Comparison of ENCODE assay signal across 1 cellular context in the genomic region with DNA sequence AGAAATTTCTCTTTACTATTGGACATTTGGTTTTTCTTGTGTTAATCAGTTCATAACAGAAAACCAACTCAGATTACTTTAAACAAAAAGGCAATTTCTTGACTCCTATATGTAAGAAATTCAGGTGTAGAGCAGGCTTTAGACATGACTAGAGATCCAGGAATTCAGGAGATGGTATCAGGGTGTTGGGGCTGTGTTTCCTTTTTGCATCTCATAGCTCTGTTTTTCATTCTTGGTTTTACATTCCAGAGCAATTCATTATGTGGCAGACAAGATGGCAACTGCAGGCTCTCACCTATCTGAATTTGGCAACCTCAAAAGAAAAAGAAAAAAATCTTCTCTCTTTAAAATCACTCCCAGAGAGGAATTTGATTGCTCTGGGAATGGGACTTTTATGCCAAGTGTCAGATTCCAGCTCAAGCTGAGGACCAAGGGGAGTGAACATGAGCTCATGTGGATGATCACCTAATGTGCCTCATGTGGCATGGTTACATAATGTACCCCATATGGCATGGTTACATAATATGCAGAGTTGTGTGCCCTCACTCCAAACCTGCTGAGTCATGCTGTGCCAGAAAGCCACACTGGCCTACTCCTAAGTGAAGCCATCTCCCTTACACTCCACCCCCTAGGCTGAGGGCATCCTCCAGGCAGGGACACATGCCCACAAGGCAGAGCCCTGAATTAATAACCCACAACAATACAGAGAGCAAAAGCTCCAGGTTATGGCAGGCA.
TF ChIP-seq lines count a peak whose summit lies in the region.

No MANE protein-coding gene starts in this region.

TF ChIP-seq in GM23338, 12 proteins besides CTCF, POLR2A, EP300 and RAD21:
- TF ChIP-seq, protein P1, sequence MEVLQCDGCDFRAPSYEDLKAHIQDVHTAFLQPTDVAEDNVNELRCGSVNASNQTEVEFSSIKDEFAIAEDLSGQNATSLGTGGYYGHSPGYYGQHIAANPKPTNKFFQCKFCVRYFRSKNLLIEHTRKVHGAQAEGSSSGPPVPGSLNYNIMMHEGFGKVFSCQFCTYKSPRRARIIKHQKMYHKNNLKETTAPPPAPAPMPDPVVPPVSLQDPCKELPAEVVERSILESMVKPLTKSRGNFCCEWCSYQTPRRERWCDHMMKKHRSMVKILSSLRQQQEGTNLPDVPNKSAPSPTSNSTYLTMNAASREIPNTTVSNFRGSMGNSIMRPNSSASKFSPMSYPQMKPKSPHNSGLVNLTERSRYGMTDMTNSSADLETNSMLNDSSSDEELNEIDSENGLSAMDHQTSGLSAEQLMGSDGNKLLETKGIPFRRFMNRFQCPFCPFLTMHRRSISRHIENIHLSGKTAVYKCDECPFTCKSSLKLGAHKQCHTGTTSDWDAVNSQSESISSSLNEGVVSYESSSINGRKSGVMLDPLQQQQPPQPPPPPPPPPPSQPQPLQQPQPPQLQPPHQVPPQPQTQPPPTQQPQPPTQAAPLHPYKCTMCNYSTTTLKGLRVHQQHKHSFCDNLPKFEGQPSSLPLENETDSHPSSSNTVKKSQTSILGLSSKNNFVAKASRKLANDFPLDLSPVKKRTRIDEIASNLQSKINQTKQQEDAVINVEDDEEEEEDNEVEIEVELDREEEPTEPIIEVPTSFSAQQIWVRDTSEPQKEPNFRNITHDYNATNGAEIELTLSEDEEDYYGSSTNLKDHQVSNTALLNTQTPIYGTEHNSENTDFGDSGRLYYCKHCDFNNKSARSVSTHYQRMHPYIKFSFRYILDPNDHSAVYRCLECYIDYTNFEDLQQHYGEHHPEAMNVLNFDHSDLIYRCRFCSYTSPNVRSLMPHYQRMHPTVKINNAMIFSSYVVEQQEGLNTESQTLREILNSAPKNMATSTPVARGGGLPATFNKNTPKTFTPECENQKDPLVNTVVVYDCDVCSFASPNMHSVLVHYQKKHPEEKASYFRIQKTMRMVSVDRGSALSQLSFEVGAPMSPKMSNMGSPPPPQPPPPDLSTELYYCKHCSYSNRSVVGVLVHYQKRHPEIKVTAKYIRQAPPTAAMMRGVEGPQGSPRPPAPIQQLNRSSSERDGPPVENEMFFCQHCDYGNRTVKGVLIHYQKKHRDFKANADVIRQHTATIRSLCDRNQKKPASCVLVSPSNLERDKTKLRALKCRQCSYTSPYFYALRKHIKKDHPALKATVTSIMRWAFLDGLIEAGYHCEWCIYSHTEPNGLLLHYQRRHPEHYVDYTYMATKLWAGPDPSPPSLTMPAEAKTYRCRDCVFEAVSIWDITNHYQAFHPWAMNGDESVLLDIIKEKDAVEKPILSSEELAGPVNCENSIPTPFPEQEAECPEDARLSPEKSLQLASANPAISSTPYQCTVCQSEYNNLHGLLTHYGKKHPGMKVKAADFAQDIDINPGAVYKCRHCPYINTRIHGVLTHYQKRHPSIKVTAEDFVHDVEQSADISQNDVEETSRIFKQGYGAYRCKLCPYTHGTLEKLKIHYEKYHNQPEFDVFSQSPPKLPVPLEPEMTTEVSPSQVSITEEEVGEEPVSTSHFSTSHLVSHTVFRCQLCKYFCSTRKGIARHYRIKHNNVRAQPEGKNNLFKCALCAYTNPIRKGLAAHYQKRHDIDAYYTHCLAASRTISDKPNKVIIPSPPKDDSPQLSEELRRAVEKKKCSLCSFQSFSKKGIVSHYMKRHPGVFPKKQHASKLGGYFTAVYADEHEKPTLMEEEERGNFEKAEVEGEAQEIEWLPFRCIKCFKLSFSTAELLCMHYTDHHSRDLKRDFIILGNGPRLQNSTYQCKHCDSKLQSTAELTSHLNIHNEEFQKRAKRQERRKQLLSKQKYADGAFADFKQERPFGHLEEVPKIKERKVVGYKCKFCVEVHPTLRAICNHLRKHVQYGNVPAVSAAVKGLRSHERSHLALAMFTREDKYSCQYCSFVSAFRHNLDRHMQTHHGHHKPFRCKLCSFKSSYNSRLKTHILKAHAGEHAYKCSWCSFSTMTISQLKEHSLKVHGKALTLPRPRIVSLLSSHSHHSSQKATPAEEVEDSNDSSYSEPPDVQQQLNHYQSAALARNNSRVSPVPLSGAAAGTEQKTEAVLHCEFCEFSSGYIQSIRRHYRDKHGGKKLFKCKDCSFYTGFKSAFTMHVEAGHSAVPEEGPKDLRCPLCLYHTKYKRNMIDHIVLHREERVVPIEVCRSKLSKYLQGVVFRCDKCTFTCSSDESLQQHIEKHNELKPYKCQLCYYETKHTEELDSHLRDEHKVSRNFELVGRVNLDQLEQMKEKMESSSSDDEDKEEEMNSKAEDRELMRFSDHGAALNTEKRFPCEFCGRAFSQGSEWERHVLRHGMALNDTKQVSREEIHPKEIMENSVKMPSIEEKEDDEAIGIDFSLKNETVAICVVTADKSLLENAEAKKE (CRISPR knock-in tag; IDR thresholded peaks at IDR 0.05) = no peak
- no peak for TF ChIP-seq ZNF114 (CRISPR knock-in tag; IDR thresholded peaks at IDR 0.05)
- TF ChIP-seq STAT1 (IDR thresholded peaks at IDR 0.05; ENCODE audit: unreplicated experiment) = no peak
- no peak for TF ChIP-seq JUNB (IDR thresholded peaks at IDR 0.05; ENCODE audit: unreplicated experiment)
- TF ChIP-seq ZNF331 (CRISPR knock-in tag; IDR thresholded peaks at IDR 0.05; ENCODE audit: low read depth) = no peak
- no peak for TF ChIP-seq POLR2AphosphoS5 (IDR thresholded peaks at IDR 0.05; ENCODE audit: low read depth)
- no peak for TF ChIP-seq CREB1 (CRISPR knock-in tag; IDR thresholded peaks at IDR 0.05; ENCODE audit: low read depth)
- no peak for TF ChIP-seq EZH2 (IDR thresholded peaks at IDR 0.05; ENCODE audit: low read depth, unreplicated experiment)
- no peak for TF ChIP-seq REST (IDR thresholded peaks at IDR 0.05; ENCODE audit: unreplicated experiment)
- TF ChIP-seq, protein P2, sequence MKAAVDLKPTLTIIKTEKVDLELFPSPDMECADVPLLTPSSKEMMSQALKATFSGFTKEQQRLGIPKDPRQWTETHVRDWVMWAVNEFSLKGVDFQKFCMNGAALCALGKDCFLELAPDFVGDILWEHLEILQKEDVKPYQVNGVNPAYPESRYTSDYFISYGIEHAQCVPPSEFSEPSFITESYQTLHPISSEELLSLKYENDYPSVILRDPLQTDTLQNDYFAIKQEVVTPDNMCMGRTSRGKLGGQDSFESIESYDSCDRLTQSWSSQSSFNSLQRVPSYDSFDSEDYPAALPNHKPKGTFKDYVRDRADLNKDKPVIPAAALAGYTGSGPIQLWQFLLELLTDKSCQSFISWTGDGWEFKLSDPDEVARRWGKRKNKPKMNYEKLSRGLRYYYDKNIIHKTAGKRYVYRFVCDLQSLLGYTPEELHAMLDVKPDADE (IDR thresholded peaks at IDR 0.05) = no peak
- TF ChIP-seq NANOG (IDR thresholded peaks at IDR 0.05; ENCODE audit: borderline replicate concordance) = no peak
- no peak for TF ChIP-seq EZH2phosphoT487 (IDR thresholded peaks at IDR 0.05; ENCODE audit: unreplicated experiment)
TF ChIP-seq in GM23338: peak in this region for 0.
